In the genomic region with DNA sequence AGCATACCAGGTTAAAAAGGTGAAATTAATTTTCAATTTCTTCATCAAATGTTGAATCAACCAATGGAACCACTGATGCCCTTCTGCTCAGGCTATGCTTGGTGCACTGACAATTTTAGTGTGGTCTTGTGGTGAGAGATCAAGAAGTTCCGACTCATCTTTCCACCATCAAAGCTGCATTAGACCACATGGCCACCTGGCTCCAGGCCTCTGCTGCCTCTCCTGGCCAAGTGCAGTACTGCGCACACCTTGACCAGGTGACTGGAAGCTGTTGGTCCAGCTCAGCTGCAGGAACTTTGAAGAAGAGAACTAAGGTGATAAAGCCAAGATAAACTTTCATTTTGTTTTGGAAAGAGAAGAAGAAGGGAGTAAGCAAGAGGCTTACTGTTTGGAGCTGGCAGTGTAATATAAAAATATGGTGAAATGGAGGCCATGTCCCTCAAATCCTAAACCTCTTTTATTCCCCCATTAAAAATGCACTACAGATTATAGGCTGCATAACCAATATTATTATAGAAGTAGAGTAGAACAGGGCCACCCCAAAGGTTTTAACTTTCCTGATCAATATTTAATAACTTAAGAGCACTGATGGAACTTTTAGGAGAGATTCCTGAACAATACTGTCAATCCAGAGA, we compare ENCODE assay signal across 8 cellular contexts.
A peak's percentile ranks its signal among the peaks of the same experiment; 100 is the strongest.
DNase-seq lines count a peak whose midpoint lies in the region; ATAC-seq and TF ChIP-seq lines count a peak whose summit lies in the region.

No MANE protein-coding gene starts in this region.

- H3K36me3 ChIP-seq in kidney epithelial cell (ENCODE audit: control insufficient read depth, insufficient read depth, low read length): no peaks in the 10 kb centered on the region

- no peak overlapping the region for H3K4me3 ChIP-seq in kidney epithelial cell (ENCODE audit: low read depth, low read length)

- peak; percentile 2 for DNase-seq in NCI-H2196 (lab: John Stamatoyannopoulos, UW; ENCODE audit: unreplicated experiment)
- DNase-seq in NCI-H2196 treated with DMSO at 0.1 percent for 48 hours (lab: John Stamatoyannopoulos, UW; ENCODE audit: unreplicated experiment): no peak
- DNase-seq in activated CD8-positive, alpha-beta memory T cell treated with anti-CD3 and anti-CD28 coated beads for 48 hours (ENCODE audit: low read depth in 2 of 3, low spot score in 2 of 3): peak; percentile 12 to 38 (median 18)
- DNase-seq in kidney epithelial cell (ENCODE audit: low read depth): no peak
- DNase-seq in SKM-1 treated with dmso at 0.1 percent for 144 hours (lab: John Stamatoyannopoulos, UW; ENCODE audit: unreplicated experiment): no peak
- DNase-seq in EL: no peak

- TF ChIP-seq CTCF in kidney epithelial cell (IDR thresholded peaks at IDR 0.05; ENCODE audit: insufficient read depth, low read length, poor library complexity, severe bottlenecking): peak; percentile 80

- no peaks in the 10 kb centered on the region for H3K27me3 ChIP-seq in kidney epithelial cell (ENCODE audit: control insufficient read depth, insufficient read depth, low read length)

- ATAC-seq in GM21526 (IDR thresholded peaks at IDR 0.05; ENCODE audit: low FRiP score, unreplicated experiment): peak; percentile 100
- ATAC-seq in HG03571 (IDR thresholded peaks at IDR 0.05; ENCODE audit: unreplicated experiment): peak; percentile 91

Comparison
In these comparisons a context has a peak if more than half of its experiments do, and no peak if none do; other contexts are left out.
1. DNase-seq: peak in NCI-H2196 (single experiment) and activated CD8-positive, alpha-beta memory T cell treated with anti-CD3 and anti-CD28 coated beads for 48 hours (3 of 3); none in NCI-H2196 treated with DMSO at 0.1 percent for 48 hours (single experiment), kidney epithelial cell (single experiment), SKM-1 treated with dmso at 0.1 percent for 144 hours (single experiment) and EL (single experiment).